Comparison of ENCODE assay signal across 11 cellular contexts in genomic region chr10:110868981-110869380, GRCh38. TPM values are rescaled to one million over a fixed set of nuclear protein-coding genes. Genes with fewer than 3 reads are reported as not detected.
DNase-seq lines count a peak whose midpoint lies in the region; ATAC-seq and TF ChIP-seq lines count a peak whose summit lies in the region.
"Had no signal": no experiment of that assay in that cellular context is flagged by ENCODE, and none has a peak within 500 bp of the region (broad histone marks: within the 10 kb centered on the region; RNA-seq: fewer than 3 reads in every experiment).

No MANE protein-coding gene starts in this region.

- CTCF ChIA-PET in CD8-positive, alpha-beta T cell (lab: Charles Lee) = interaction anchor here (1.0 to 3.3 kb wide), 3 partner anchors 8 to 65 kb away, joined by 4 to 16 read pairs (median 15); no protein-coding TSS in a partner anchor

- H3K27ac ChIP-seq in CD8-positive, alpha-beta T cell (ENCODE audit: low read depth, low read length) = peak overlapping the region; percentile 65
- H3K27ac ChIP-seq: esophagus muscularis mucosa had no signal

- POLR2A ChIA-PET in CD8-positive, alpha-beta T cell (lab: Charles Lee) = interaction anchor here (1.1 to 1.9 kb wide), 5 partner anchors 8 to 65 kb away, joined by 3 to 7 read pairs (median 3); no protein-coding TSS in a partner anchor

- H3K4me3 Mint-ChIP-seq in CD8-positive, alpha-beta T cell = peak overlapping the region; percentile 89
- peak overlapping the region; percentile 93 for H3K4me3 Mint-ChIP-seq in activated T-helper 1 cell treated with anti-CD3 and anti-CD28 coated beads, Interleukin-12 subunit alpha, Interleukin-12 subunit beta, Interleukin-2, Interleukin-4 antibody, amounts not matched to agents 30 ng/mL and 10 ng/mL and 1 ng/mL, durations not matched to agents 14 hours and 24 hours and 36 hours
- peak overlapping the region; percentile 72 to 100 (median 92) for H3K4me3 Mint-ChIP-seq in naive B cell

- H3K4me1 ChIP-seq in CD8-positive, alpha-beta T cell (ENCODE audit: insufficient read depth, low read length) = peaks cover 74% of the 10 kb centered on the region

- peak; percentile 31 to 80 (median 59) for DNase-seq in CD8-positive, alpha-beta T cell
- peak; percentile 69 for DNase-seq in Jurkat, Clone E6-1 (ENCODE audit: low read depth, low spot score)
- DNase-seq in activated T-helper 1 cell treated with anti-CD3 and anti-CD28 coated beads, Interleukin-12 subunit alpha, Interleukin-12 subunit beta, Interleukin-2, Interleukin-4 antibody, amounts not matched to agents 30 ng/mL and 10 ng/mL and 1 ng/mL, durations not matched to agents 14 hours and 24 hours and 36 hours (ENCODE audit: low spot score) = no peak
- DNase-seq in naive B cell (peak; percentile 56), left colon (no peak), sciatic nerve (ENCODE audit: low spot score) (no peak), erythroblast (lab: John Stamatoyannopoulos, UW) (no peak), NOMO-1 treated with dmso at 0.1 percent for 144 hours (lab: John Stamatoyannopoulos, UW; ENCODE audit: unreplicated experiment) (no peak)
- DNase-seq: anterior cingulate cortex, NCI-H187 treated with DMSO at 0.1 percent for 48 hours had no signal

- peaks cover 77% of the 10 kb centered on the region for H3K4me1 Mint-ChIP-seq in CD8-positive, alpha-beta T cell (ENCODE audit: low read depth)
- peaks cover 90% of the 10 kb centered on the region for H3K4me1 Mint-ChIP-seq in activated T-helper 1 cell treated with anti-CD3 and anti-CD28 coated beads, Interleukin-12 subunit alpha, Interleukin-12 subunit beta, Interleukin-2, Interleukin-4 antibody, amounts not matched to agents 30 ng/mL and 10 ng/mL and 1 ng/mL, durations not matched to agents 14 hours and 24 hours and 36 hours (ENCODE audit: low read depth)
- peaks cover 64 to 82% (median 82%) of the 10 kb centered on the region in 3 donors for H3K4me1 Mint-ChIP-seq in naive B cell

- H3K36me3 ChIP-seq in CD8-positive, alpha-beta T cell (ENCODE audit: insufficient read depth, low read length) = no peaks in the 10 kb centered on the region
- H3K36me3 ChIP-seq: esophagus muscularis mucosa had no signal

- H3K4me3 ChIP-seq in CD8-positive, alpha-beta T cell (ENCODE audit: low read depth, low read length) = peak overlapping the region; percentile 26
- H3K4me3 ChIP-seq in Jurkat, Clone E6-1 (ENCODE audit: low read length) = no peak overlapping the region; the same call in 1 of the 2 replicates
- H3K4me3 ChIP-seq: esophagus muscularis mucosa had no signal

- no peaks in the 10 kb centered on the region for H3K27me3 Mint-ChIP-seq in CD8-positive, alpha-beta T cell (ENCODE audit: low read depth)
- H3K27me3 Mint-ChIP-seq in activated T-helper 1 cell treated with anti-CD3 and anti-CD28 coated beads, Interleukin-12 subunit alpha, Interleukin-12 subunit beta, Interleukin-2, Interleukin-4 antibody, amounts not matched to agents 30 ng/mL and 10 ng/mL and 1 ng/mL, durations not matched to agents 14 hours and 24 hours and 36 hours (ENCODE audit: insufficient read depth) = no peaks in the 10 kb centered on the region
- no peaks in the 10 kb centered on the region for H3K27me3 Mint-ChIP-seq in naive B cell

- no peak for TF ChIP-seq POLR2A in erythroblast (IDR thresholded peaks at IDR 0.05; ENCODE audit: low read length)

- ATAC-seq in CD8-positive, alpha-beta T cell = peak; percentile 22
- no peak for ATAC-seq in naive B cell (ENCODE audit: low read depth in 2 of 2)
- no peak for ATAC-seq in left colon
- no peak for ATAC-seq in sciatic nerve

- no peaks in the 10 kb centered on the region for H3K9me3 ChIP-seq in CD8-positive, alpha-beta T cell (ENCODE audit: low read length)
- H3K9me3 ChIP-seq: esophagus muscularis mucosa had no signal

- no peaks in the 10 kb centered on the region for H3K9me3 Mint-ChIP-seq in CD8-positive, alpha-beta T cell
- no peaks in the 10 kb centered on the region for H3K9me3 Mint-ChIP-seq in activated T-helper 1 cell treated with anti-CD3 and anti-CD28 coated beads, Interleukin-12 subunit alpha, Interleukin-12 subunit beta, Interleukin-2, Interleukin-4 antibody, amounts not matched to agents 30 ng/mL and 10 ng/mL and 1 ng/mL, durations not matched to agents 14 hours and 24 hours and 36 hours
- no peaks in the 10 kb centered on the region for H3K9me3 Mint-ChIP-seq in naive B cell

- no peak for TF ChIP-seq CTCF in CD8-positive, alpha-beta T cell (IDR thresholded peaks at IDR 0.05)

- peak overlapping the region; percentile 98 for H3K27ac Mint-ChIP-seq in CD8-positive, alpha-beta T cell
- H3K27ac Mint-ChIP-seq in activated T-helper 1 cell treated with anti-CD3 and anti-CD28 coated beads, Interleukin-12 subunit alpha, Interleukin-12 subunit beta, Interleukin-2, Interleukin-4 antibody, amounts not matched to agents 30 ng/mL and 10 ng/mL and 1 ng/mL, durations not matched to agents 14 hours and 24 hours and 36 hours = peak overlapping the region; percentile 98
- peak overlapping the region; percentile 95 to 99 (median 97) for H3K27ac Mint-ChIP-seq in naive B cell

- intact Hi-C loops in CD8-positive, alpha-beta T cell (cut with DNase I, micrococcal nuclease) = loop anchor here (2.0 to 10.0 kb wide), 2 partner anchors 14 to 664 kb away; partner anchors contain the start of gene MXI1 (in 1 of the 2)
- intact Hi-C loops in activated T-helper 1 cell treated with anti-CD3 and anti-CD28 coated beads, Interleukin-12 subunit alpha, Interleukin-12 subunit beta, Interleukin-2, Interleukin-4 antibody, amounts not matched to agents 30 ng/mL and 10 ng/mL and 1 ng/mL, durations not matched to agents 14 hours and 24 hours and 36 hours (cut with micrococcal nuclease) = loop anchor here (10.0 kb wide), 4 partner anchors 254 to 864 kb away; partner anchors contain the start of gene ADD3
- intact Hi-C loops in left colon (cut with DNase I, micrococcal nuclease) = no loop called here
- intact Hi-C loops in sciatic nerve (cut with DNase I) = no loop called here

- no peaks in the 10 kb centered on the region for H3K27me3 ChIP-seq in CD8-positive, alpha-beta T cell (ENCODE audit: insufficient read depth, low read length)
- H3K27me3 ChIP-seq: esophagus muscularis mucosa had no signal

- peaks cover 19% of the 10 kb centered on the region for H3K36me3 Mint-ChIP-seq in CD8-positive, alpha-beta T cell
- peaks cover 2% of the 10 kb centered on the region for H3K36me3 Mint-ChIP-seq in activated T-helper 1 cell treated with anti-CD3 and anti-CD28 coated beads, Interleukin-12 subunit alpha, Interleukin-12 subunit beta, Interleukin-2, Interleukin-4 antibody, amounts not matched to agents 30 ng/mL and 10 ng/mL and 1 ng/mL, durations not matched to agents 14 hours and 24 hours and 36 hours (ENCODE audit: low read depth)
- peaks cover 0 to 8% of the 10 kb centered on the region in 2 donors for H3K36me3 Mint-ChIP-seq in naive B cell

RNA-seq across cellular contexts. Expression of gene PDCD4, which starts 2.7 kb away (rescaled TPM):
- 100 to 1,000 TPM; 672 to 688 TPM for total RNA-seq in CD8-positive, alpha-beta T cell
- polyA plus RNA-seq in Jurkat, Clone E6-1 (2012; ENCODE audit: insufficient read depth, insufficient read length) = 66.6 TPM
- 46.1 and 51.8 TPM in 2 replicates for total RNA-seq in activated T-helper 1 cell treated with anti-CD3 and anti-CD28 coated beads, Interleukin-12 subunit alpha, Interleukin-12 subunit beta, Interleukin-2, Interleukin-4 antibody, amounts not matched to agents 30 ng/mL and 10 ng/mL and 1 ng/mL, durations not matched to agents 14 hours and 24 hours and 36 hours
- polyA plus RNA-seq in naive B cell (ENCODE audit: low read depth in 6 of 6) = 100 to 1,000 TPM; 197 to 439 (median 323) TPM
- total RNA-seq in left colon (100 to 1,000 TPM; 487 to 575 TPM), sciatic nerve (124 TPM)

RNA-seq across cellular contexts. Expression of gene BBIP1, which starts 50.0 kb away (rescaled TPM):
- 10 to 100 TPM in 1 of 2 experiments, 1 to 10 TPM in 1; 9.5 to 11.1 TPM for total RNA-seq in CD8-positive, alpha-beta T cell
- 31.4 TPM for polyA plus RNA-seq in Jurkat, Clone E6-1 (2012; ENCODE audit: insufficient read depth, insufficient read length)
- total RNA-seq in activated T-helper 1 cell treated with anti-CD3 and anti-CD28 coated beads, Interleukin-12 subunit alpha, Interleukin-12 subunit beta, Interleukin-2, Interleukin-4 antibody, amounts not matched to agents 30 ng/mL and 10 ng/mL and 1 ng/mL, durations not matched to agents 14 hours and 24 hours and 36 hours = 31.0 and 36.3 TPM in 2 replicates
- 10 to 100 TPM; 10.6 to 22.4 (median 18.2) TPM for polyA plus RNA-seq in naive B cell (ENCODE audit: low read depth in 6 of 6)
- total RNA-seq in left colon (10 to 100 TPM; 12.3 to 15.7 TPM), sciatic nerve (42.0 TPM)

RNA-seq across cellular contexts. Expression of gene SHOC2, which starts 50.4 kb away (rescaled TPM):
- 10 to 100 TPM; 74.6 to 77.3 TPM for total RNA-seq in CD8-positive, alpha-beta T cell
- polyA plus RNA-seq in Jurkat, Clone E6-1 (2012; ENCODE audit: insufficient read depth, insufficient read length) = 15.2 TPM
- 44.2 and 50.7 TPM in 2 replicates for total RNA-seq in activated T-helper 1 cell treated with anti-CD3 and anti-CD28 coated beads, Interleukin-12 subunit alpha, Interleukin-12 subunit beta, Interleukin-2, Interleukin-4 antibody, amounts not matched to agents 30 ng/mL and 10 ng/mL and 1 ng/mL, durations not matched to agents 14 hours and 24 hours and 36 hours
- 100 to 1,000 TPM in 5 of 6 donors, 10 to 100 TPM in 1; 92.5 to 139 (median 123) TPM for polyA plus RNA-seq in naive B cell (ENCODE audit: low read depth in 6 of 6)
- 10 to 100 TPM; 66.8 to 79.2 TPM for total RNA-seq in left colon
- 71.4 TPM for total RNA-seq in sciatic nerve

Comparison
In these comparisons a context has a peak if more than half of its experiments do, and no peak if none do; other contexts are left out.
1. DNase-seq: peak in CD8-positive, alpha-beta T cell (7 of 7), Jurkat, Clone E6-1 (single experiment) and naive B cell (single experiment); none in activated T-helper 1 cell treated with anti-CD3 and anti-CD28 coated beads, Interleukin-12 subunit alpha, Interleukin-12 subunit beta, Interleukin-2, Interleukin-4 antibody, amounts not matched to agents 30 ng/mL and 10 ng/mL and 1 ng/mL, durations not matched to agents 14 hours and 24 hours and 36 hours (single experiment), left colon (0 of 2), sciatic nerve (single experiment), erythroblast (0 of 2) and NOMO-1 treated with dmso at 0.1 percent for 144 hours (single experiment).
2. intact Hi-C loops: an anchor here in CD8-positive, alpha-beta T cell (2.0 to 10.0 kb wide) and activated T-helper 1 cell treated with anti-CD3 and anti-CD28 coated beads, Interleukin-12 subunit alpha, Interleukin-12 subunit beta, Interleukin-2, Interleukin-4 antibody, amounts not matched to agents 30 ng/mL and 10 ng/mL and 1 ng/mL, durations not matched to agents 14 hours and 24 hours and 36 hours (10.0 kb wide); none called in left colon and sciatic nerve.
3. Peak in every context shown above with its lines, with median percentiles within 50 percentile points of each other: H3K27ac Mint-ChIP-seq and H3K4me3 Mint-ChIP-seq.